ENCODE assay signal across 9 cellular contexts in genomic region chrX:9677098-9677739, GRCh38.
DNase-seq lines count a peak whose midpoint lies in the region; ATAC-seq and TF ChIP-seq lines count a peak whose summit lies in the region.
"Had no signal": no experiment of that assay in that cellular context is flagged by ENCODE, and none has a peak within 500 bp of the region (broad histone marks: within the 10 kb centered on the region; RNA-seq: fewer than 3 reads in every experiment).

No MANE protein-coding gene starts in this region.

- no peak overlapping the region for H3K4me3 ChIP-seq in ascending aorta

- intact Hi-C loops in ascending aorta (cut with DNase I), result no loop called here

- no peaks in the 10 kb centered on the region for H3K36me3 ChIP-seq in ascending aorta

- H3K27me3 ChIP-seq in ascending aorta, result no peaks in the 10 kb centered on the region

- peaks cover 0 to 20% of the 10 kb centered on the region in 2 donors for H3K36me3 Mint-ChIP-seq in activated naive CD4-positive, alpha-beta T cell treated with anti-CD3 and anti-CD28 coated beads, Interleukin-2, amount 50 U/mL, for 72 hours

- H3K9me3 Mint-ChIP-seq in activated naive CD4-positive, alpha-beta T cell treated with anti-CD3 and anti-CD28 coated beads, Interleukin-2, amount 50 U/mL, for 72 hours, result peaks cover 0 to 4% of the 10 kb centered on the region in 2 donors

- ATAC-seq in GM21367 (IDR thresholded peaks at IDR 0.05; ENCODE audit: unreplicated experiment), result peak; percentile 96
- peak; percentile 98 for ATAC-seq in HG03565 (IDR thresholded peaks at IDR 0.05; ENCODE audit: unreplicated experiment)
- ATAC-seq in activated naive CD4-positive, alpha-beta T cell treated with anti-CD3 and anti-CD28 coated beads, Interleukin-2, amount 50 U/mL, for 72 hours, result peak; percentile 96 to 98

- H3K27ac ChIP-seq in ascending aorta, result no peak overlapping the region
- H3K27ac ChIP-seq: HL-60 had no signal

- H3K9me3 ChIP-seq in ascending aorta, result no peaks in the 10 kb centered on the region

- TF ChIP-seq CTCF in GM10266 (IDR thresholded peaks at IDR 0.05; ENCODE audit: control insufficient read depth, insufficient read depth, low read depth, missing control alignments) (no peak), ascending aorta (IDR thresholded peaks at IDR 0.05) (no peak)

- peak overlapping the region; percentile 10 to 65 for H3K27ac Mint-ChIP-seq in activated naive CD4-positive, alpha-beta T cell treated with anti-CD3 and anti-CD28 coated beads, Interleukin-2, amount 50 U/mL, for 72 hours

- no peaks in the 10 kb centered on the region for H3K4me1 ChIP-seq in ascending aorta

- DNase-seq in GM10266 (ENCODE audit: extremely low spot score), result peak; percentile 65
- DNase-seq in activated naive CD4-positive, alpha-beta T cell treated with anti-CD3 and anti-CD28 coated beads, Interleukin-2, amount 50 U/mL, for 72 hours (ENCODE audit: low spot score in 2 of 2), result peak; percentile 3 to 51
- DNase-seq in renal cortical epithelial cell (ENCODE audit: low read depth), result peak; percentile 3
- no peak for DNase-seq in ascending aorta (ENCODE audit: low spot score in 2 of 2)
- DNase-seq in T-helper 9 cell, result no peak
- DNase-seq in COR-L47 (lab: John Stamatoyannopoulos, UW), result no peak

Comparison
In these comparisons a context has a peak if more than half of its experiments do, and no peak if none do; other contexts are left out.
1. DNase-seq: peak in GM10266 (single experiment), activated naive CD4-positive, alpha-beta T cell treated with anti-CD3 and anti-CD28 coated beads, Interleukin-2, amount 50 U/mL, for 72 hours (2 of 2) and renal cortical epithelial cell (single experiment); none in ascending aorta (0 of 2), T-helper 9 cell (single experiment) and COR-L47 (single experiment).
2. Peak in every context shown above with its lines, with median percentiles within 50 percentile points of each other: ATAC-seq.